39 cellular contexts compared by ENCODE assay signal in genomic region chr1:117198097-117198496, GRCh38. TPM values are rescaled to one million over a fixed set of nuclear protein-coding genes. Genes with fewer than 3 reads are reported as not detected.
"Had no signal": no experiment of that assay in that cellular context is flagged by ENCODE, and none has a peak within 500 bp of the region (broad histone marks: within the 10 kb centered on the region; RNA-seq: fewer than 3 reads in every experiment).

No MANE protein-coding gene starts in this region.

- H3K27me3 ChIP-seq: MG63 had no signal

- H3K36me3 ChIP-seq: MG63 had no signal

- H3K4me3 ChIP-seq: MG63 had no signal

- DNase-seq: Karpas-422, Kasumi-1, MG63, MM.1S, MV-4-11, NCI-H1048, NCI-H1092, NCI-H1092 treated with DMSO at 0.1 percent for 48 hours, NCI-H1105, NCI-H1105 treated with DMSO at 0.1 percent for 48 hours, NCI-H1417, NCI-H1417 treated with DMSO at 0.1 percent for 48 hours, NCI-H1436, NCI-H1436 treated with DMSO at 0.1 percent for 48 hours, NCI-H146, NCI-H1694, NCI-H1694 treated with DMSO at 0.1 percent for 48 hours, NCI-H187, NCI-H187 treated with DMSO at 0.1 percent for 48 hours, NCI-H1930, NCI-H2029, NCI-H2029 treated with DMSO at 0.1 percent for 48 hours, NCI-H2081, NCI-H2081 treated with DMSO at 0.1 percent for 48 hours, NCI-H2107, NCI-H2171, NCI-H2171 treated with DMSO at 0.1 percent for 48 hours, NCI-H2227 treated with DMSO at 0.1 percent for 48 hours, NCI-H226, NCI-H345, NCI-H446, NCI-H510A, NCI-H510A treated with DMSO at 0.1 percent for 48 hours, NCI-H524, NCI-H524 treated with DMSO at 0.1 percent for 48 hours had no signal

RNA-seq across cellular contexts. Expression of gene VTCN1, which starts 12.6 kb away (rescaled TPM):
- total RNA-seq: LHCN-M2, M059J, MCF 10A, NCI-H460 had no signal
